In genomic region chr11:117421471-117421870, GRCh38 we compare ENCODE assay signal across 22 cellular contexts.
"Had no signal": no experiment of that assay in that cellular context is flagged by ENCODE, and none has a peak within 500 bp of the region (broad histone marks: within the 10 kb centered on the region; RNA-seq: fewer than 3 reads in every experiment).

No MANE protein-coding gene starts in this region.

- H3K9ac ChIP-seq: neural progenitor cell had no signal

- H3K27ac Mint-ChIP-seq: memory B cell; natural killer cell treated with Interleukin-12 subunit alpha and Interleukin-12 subunit beta and Interleukin-15 and Interleukin-18, amount 100 ng/mL, for 72 hours; neural progenitor cell; progenitor cell of endocrine pancreas; stimulated activated naive B cell treated with anti-CD40 and anti-IgM and Interleukin-4, amounts not matched to agents 10 μg/mL and 1 μg/mL and 100 μg/mL, for 72 hours; stimulated activated naive CD8-positive, alpha-beta T cell treated with anti-CD3 and anti-CD28 coated beads, Interleukin-15, amount 100 ng/mL, for 72 hours had no signal

- H2AFZ ChIP-seq: hepatocyte, neural progenitor cell had no signal

- H3K9me3 ChIP-seq: pancreas, thoracic aorta, transverse colon had no signal

- H3K4me1 ChIP-seq: foreskin keratinocyte, neural progenitor cell, pancreas had no signal

- H3K79me2 ChIP-seq: hepatocyte had no signal

- H3K27me3 Mint-ChIP-seq: stimulated activated naive CD8-positive, alpha-beta T cell treated with anti-CD3 and anti-CD28 coated beads, Interleukin-15, amount 100 ng/mL, for 72 hours had no signal

- H3K4me3 Mint-ChIP-seq: memory B cell; natural killer cell treated with Interleukin-12 subunit alpha and Interleukin-12 subunit beta and Interleukin-15 and Interleukin-18, amount 100 ng/mL, for 72 hours; neural progenitor cell; stimulated activated naive B cell treated with anti-CD40 and anti-IgM and Interleukin-4, amounts not matched to agents 10 μg/mL and 1 μg/mL and 100 μg/mL, for 72 hours; stimulated activated naive CD8-positive, alpha-beta T cell treated with anti-CD3 and anti-CD28 coated beads, Interleukin-15, amount 100 ng/mL, for 72 hours had no signal

- H3K4me2 ChIP-seq: hepatocyte, neural progenitor cell had no signal

- H3K4me1 Mint-ChIP-seq: memory B cell had no signal

- H3K9me3 Mint-ChIP-seq: memory B cell; natural killer cell treated with Interleukin-12 subunit alpha and Interleukin-12 subunit beta and Interleukin-15 and Interleukin-18, amount 100 ng/mL, for 72 hours; neural progenitor cell; stimulated activated naive B cell treated with anti-CD40 and anti-IgM and Interleukin-4, amounts not matched to agents 10 μg/mL and 1 μg/mL and 100 μg/mL, for 72 hours; stimulated activated naive CD8-positive, alpha-beta T cell treated with anti-CD3 and anti-CD28 coated beads, Interleukin-15, amount 100 ng/mL, for 72 hours had no signal

- ATAC-seq: foreskin keratinocyte; left lobe of liver; natural killer cell treated with Interleukin-12 subunit alpha and Interleukin-12 subunit beta and Interleukin-15 and Interleukin-18, amount 100 ng/mL, for 72 hours; pancreas; right cardiac atrium; stimulated activated naive B cell treated with anti-CD40 and anti-IgM and Interleukin-4, amounts not matched to agents 10 μg/mL and 1 μg/mL and 100 μg/mL, for 72 hours; stimulated activated naive CD8-positive, alpha-beta T cell treated with anti-CD3 and anti-CD28 coated beads, Interleukin-15, amount 100 ng/mL, for 72 hours had no signal

- H3K36me3 Mint-ChIP-seq: memory B cell; natural killer cell treated with Interleukin-12 subunit alpha and Interleukin-12 subunit beta and Interleukin-15 and Interleukin-18, amount 100 ng/mL, for 72 hours; neural progenitor cell; stimulated activated naive B cell treated with anti-CD40 and anti-IgM and Interleukin-4, amounts not matched to agents 10 μg/mL and 1 μg/mL and 100 μg/mL, for 72 hours had no signal

- H3K4me3 ChIP-seq: hepatocyte, neural progenitor cell, pancreas, thoracic aorta, transverse colon had no signal

- H3K27me3 ChIP-seq: hepatocyte, pancreas had no signal

- H3K27ac ChIP-seq: foreskin keratinocyte, hepatocyte, neural progenitor cell, pancreas, thoracic aorta, transverse colon had no signal

- DNase-seq: cerebellar nuclear complex; dermis blood vessel endothelial cell; erythroblast; foreskin keratinocyte; kidney glomerular epithelial cell; midbrain; nucleus accumbens; right cardiac atrium; stimulated activated CD4-positive, alpha-beta T cell treated with anti-CD3 and anti-CD28 coated beads, Interleukin-2, amount 100 ng/mL, for 24 hours; stimulated activated CD4-positive, alpha-beta T cell treated with anti-CD3 and anti-CD28 coated beads, Interleukin-4, amount 100 ng/mL, for 4 hours; stimulated activated naive B cell treated with anti-CD40 and anti-IgM and Interleukin-4, amounts not matched to agents 10 μg/mL and 1 μg/mL and 100 μg/mL, for 72 hours; stimulated activated naive CD8-positive, alpha-beta T cell treated with anti-CD3 and anti-CD28 coated beads, Interleukin-15, amount 100 ng/mL, for 72 hours; substantia nigra; transverse colon had no signal

- H3K36me3 ChIP-seq: neural progenitor cell, pancreas, thoracic aorta, transverse colon had no signal
